ENCODE assay signal across 11 cellular contexts in genomic region chr16:19698480-19699465, GRCh38. TPM values are rescaled to one million over a fixed set of nuclear protein-coding genes. Genes with fewer than 3 reads are reported as not detected.
DNase-seq lines count a peak whose midpoint lies in the region; ATAC-seq and TF ChIP-seq lines count a peak whose summit lies in the region.
"Had no signal": no experiment of that assay in that cellular context is flagged by ENCODE, and none has a peak within 500 bp of the region (broad histone marks: within the 10 kb centered on the region; RNA-seq: fewer than 3 reads in every experiment).

No MANE protein-coding gene starts in this region.

- peak overlapping the region; percentile 3; the same call in 1 of the 2 replicates for H3K27ac ChIP-seq in VCaP

- peaks cover 9% of the 10 kb centered on the region for H3K4me1 Mint-ChIP-seq in stimulated activated memory B cell treated with anti-CD40 and anti-IgM and Interleukin-4, amounts not matched to agents 10 μg/mL and 1 μg/mL and 100 μg/mL, for 72 hours
- H3K4me1 Mint-ChIP-seq: GM23338 had no signal

- H3K27me3 Mint-ChIP-seq in stimulated activated memory B cell treated with anti-CD40 and anti-IgM and Interleukin-4, amounts not matched to agents 10 μg/mL and 1 μg/mL and 100 μg/mL, for 72 hours: no peaks in the 10 kb centered on the region

- H3K9me3 Mint-ChIP-seq in stimulated activated memory B cell treated with anti-CD40 and anti-IgM and Interleukin-4, amounts not matched to agents 10 μg/mL and 1 μg/mL and 100 μg/mL, for 72 hours: no peaks in the 10 kb centered on the region

- H3K4me3 Mint-ChIP-seq in stimulated activated memory B cell treated with anti-CD40 and anti-IgM and Interleukin-4, amounts not matched to agents 10 μg/mL and 1 μg/mL and 100 μg/mL, for 72 hours: no peak overlapping the region
- H3K4me3 Mint-ChIP-seq: GM23338 had no signal

- H3K36me3 Mint-ChIP-seq in stimulated activated memory B cell treated with anti-CD40 and anti-IgM and Interleukin-4, amounts not matched to agents 10 μg/mL and 1 μg/mL and 100 μg/mL, for 72 hours: peaks cover 65% of the 10 kb centered on the region

- H3K4me3 ChIP-seq in fibroblast of the aortic adventitia (ENCODE audit: low read depth, low read length): no peak overlapping the region
- H3K4me3 ChIP-seq: GM23338 had no signal

- TF ChIP-seq CTCF in VCaP (conservative IDR thresholded peaks at IDR 0.05) (no peak), fibroblast of the aortic adventitia (IDR thresholded peaks at IDR 0.05; ENCODE audit: insufficient read depth, low read length) (no peak)

- DNase-seq in NCI-H2196 (lab: John Stamatoyannopoulos, UW; ENCODE audit: unreplicated experiment): peak; percentile 30
- no peak for DNase-seq in NCI-H2196 treated with DMSO at 0.1 percent for 48 hours (lab: John Stamatoyannopoulos, UW; ENCODE audit: unreplicated experiment)
- DNase-seq in fibroblast of the aortic adventitia (ENCODE audit: low read depth): peak; percentile 70
- no peak for DNase-seq in HK-2 (ENCODE audit: unreplicated experiment)
- no peak for DNase-seq in superior temporal gyrus (ENCODE audit: extremely low spot score)
- DNase-seq: 8988T, NCI-H526 had no signal

- peak overlapping the region; percentile 34 for H3K27ac Mint-ChIP-seq in stimulated activated memory B cell treated with anti-CD40 and anti-IgM and Interleukin-4, amounts not matched to agents 10 μg/mL and 1 μg/mL and 100 μg/mL, for 72 hours
- H3K27ac Mint-ChIP-seq: GM23338 had no signal

- ATAC-seq in stimulated activated memory B cell treated with anti-CD40 and anti-IgM and Interleukin-4, amounts not matched to agents 10 μg/mL and 1 μg/mL and 100 μg/mL, for 72 hours: no peak
- ATAC-seq in GM21381 (IDR thresholded peaks at IDR 0.05; ENCODE audit: unreplicated experiment): no peak
- ATAC-seq: GM23338 had no signal

RNA-seq across cellular contexts. Expression of gene KNOP1, which starts 19.3 kb away (rescaled TPM):
- 12.7 and 63.0 TPM in 2 replicates for total RNA-seq in fibroblast of the aortic adventitia (ENCODE audit: low replicate concordance)

RNA-seq across cellular contexts. Expression of gene IQCK, which starts 19.3 kb away (rescaled TPM):
- total RNA-seq in fibroblast of the aortic adventitia (ENCODE audit: low replicate concordance): 3.1 and 22.3 TPM in 2 replicates

Comparison
In these comparisons a context has a peak if more than half of its experiments do, and no peak if none do; other contexts are left out.
1. DNase-seq: peak in NCI-H2196 (single experiment) and fibroblast of the aortic adventitia (single experiment); none in NCI-H2196 treated with DMSO at 0.1 percent for 48 hours (single experiment), HK-2 (single experiment) and superior temporal gyrus (single experiment).